25 cellular contexts compared by ENCODE assay signal in the genomic region with DNA sequence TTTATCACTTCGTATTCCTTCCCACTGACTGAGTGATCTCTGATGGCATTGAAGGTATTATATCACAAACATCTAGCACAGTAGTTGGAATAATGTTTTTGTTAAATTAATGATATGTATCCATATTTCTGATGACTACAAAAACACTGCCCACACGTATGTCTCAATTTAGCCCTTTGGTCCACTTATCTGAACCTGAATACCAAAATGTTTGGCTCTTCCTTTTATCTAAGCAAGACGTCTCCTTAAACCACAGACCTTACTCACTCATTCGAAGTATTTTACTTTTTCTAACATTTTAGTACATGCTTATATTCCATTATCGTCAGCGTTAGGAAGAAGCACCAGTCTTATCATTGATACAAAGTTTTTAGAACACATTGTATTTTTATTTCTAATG.
"Had no signal": no experiment of that assay in that cellular context is flagged by ENCODE, and none has a peak within 500 bp of the region (broad histone marks: within the 10 kb centered on the region; RNA-seq: fewer than 3 reads in every experiment).

No MANE protein-coding gene starts in this region.

- H3K4me1 Mint-ChIP-seq: immature natural killer cell; naive B cell; natural killer cell; stimulated activated memory B cell treated with anti-CD40 and anti-IgM and Interleukin-4, amounts not matched to agents 10 μg/mL and 1 μg/mL and 100 μg/mL, for 72 hours; stimulated activated naive CD8-positive, alpha-beta T cell treated with anti-CD3 and anti-CD28 coated beads, Interleukin-15, amount 100 ng/mL, for 72 hours had no signal

- H3K9me3 ChIP-seq: left ventricle myocardium inferior, pancreas, prostate gland, tibial nerve, uterus had no signal

- H3K27me3 Mint-ChIP-seq: naive B cell; stimulated activated memory B cell treated with anti-CD40 and anti-IgM and Interleukin-4, amounts not matched to agents 10 μg/mL and 1 μg/mL and 100 μg/mL, for 72 hours; stimulated activated naive CD8-positive, alpha-beta T cell treated with anti-CD3 and anti-CD28 coated beads, Interleukin-15, amount 100 ng/mL, for 72 hours; type B pancreatic cell had no signal

- H3K36me3 ChIP-seq: left ventricle myocardium inferior, pancreas, prostate gland, spleen, tibial nerve, uterus had no signal

- H3K4me3 ChIP-seq: left ventricle myocardium inferior, lung, pancreas, prostate gland, skin epidermis, spleen, tibial nerve, uterus had no signal

- H3K27ac Mint-ChIP-seq: immature natural killer cell; mesothelial cell of epicardium; naive B cell; natural killer cell; stimulated activated memory B cell treated with anti-CD40 and anti-IgM and Interleukin-4, amounts not matched to agents 10 μg/mL and 1 μg/mL and 100 μg/mL, for 72 hours; stimulated activated naive CD8-positive, alpha-beta T cell treated with anti-CD3 and anti-CD28 coated beads, Interleukin-15, amount 100 ng/mL, for 72 hours; type B pancreatic cell had no signal

- FAIRE-seq: pancreas had no signal

- H3K27me3 ChIP-seq: pancreas, spleen, tibial nerve, uterus had no signal

- DNase-seq: hypothalamus; immature natural killer cell; islet precursor cell; left ventricle myocardium inferior; mesendoderm; naive B cell; natural killer cell; pancreas; posterior cingulate gyrus; retina; right cardiac atrium; spleen; stimulated activated CD4-positive, alpha-beta T cell treated with anti-CD3 and anti-CD28 coated beads, Interleukin-4, amount 100 ng/mL, for 4 hours; stimulated activated CD8-positive, alpha-beta memory T cell treated with anti-CD3 and anti-CD28 coated beads, Interleukin-4, amount 100 ng/mL, for 48 hours; stimulated activated naive CD4-positive, alpha-beta T cell treated with Interleukin-2 at 50 U/mL for 16 hours; stimulated activated naive CD8-positive, alpha-beta T cell treated with anti-CD3 and anti-CD28 coated beads, Interleukin-15, amount 100 ng/mL, for 72 hours; substantia nigra; uterus had no signal

- H3K9me3 Mint-ChIP-seq: type B pancreatic cell had no signal

- H3K4me3 Mint-ChIP-seq: immature natural killer cell; mesothelial cell of epicardium; natural killer cell; stimulated activated memory B cell treated with anti-CD40 and anti-IgM and Interleukin-4, amounts not matched to agents 10 μg/mL and 1 μg/mL and 100 μg/mL, for 72 hours; stimulated activated naive CD8-positive, alpha-beta T cell treated with anti-CD3 and anti-CD28 coated beads, Interleukin-15, amount 100 ng/mL, for 72 hours; type B pancreatic cell had no signal

- H3K36me3 Mint-ChIP-seq: naive B cell; natural killer cell; stimulated activated memory B cell treated with anti-CD40 and anti-IgM and Interleukin-4, amounts not matched to agents 10 μg/mL and 1 μg/mL and 100 μg/mL, for 72 hours had no signal

- H3K4me1 ChIP-seq: pancreas, prostate gland, uterus had no signal

- H3K27ac ChIP-seq: left ventricle myocardium inferior, pancreas, prostate gland, skin epidermis, spleen, tibial nerve, uterus had no signal
